Comparison of ENCODE assay signal across 16 cellular contexts in genomic region chr1:232725303-232726047, GRCh38.
DNase-seq lines count a peak whose midpoint lies in the region; ATAC-seq, FAIRE-seq and TF ChIP-seq lines count a peak whose summit lies in the region.
"Had no signal": no experiment of that assay in that cellular context is flagged by ENCODE, and none has a peak within 500 bp of the region (broad histone marks: within the 10 kb centered on the region; RNA-seq: fewer than 3 reads in every experiment).

No MANE protein-coding gene starts in this region.

- DNase-seq in DND-41 (no peak), H7 (peak; percentile 28), RKO (ENCODE audit: low spot score) (peak; percentile 3), HepG2 (ENCODE audit: low spot score) (no peak), MM.1S (no peak), SKM-1 treated with dmso at 0.1 percent for 144 hours (lab: John Stamatoyannopoulos, UW; ENCODE audit: unreplicated experiment) (no peak)
- DNase-seq: activated T-cell treated with anti-CD3 and anti-CD28 coated beads, Interleukin-2, amount 50 U/mL, for 72 hours; CD8-positive, alpha-beta T cell; lower lobe of right lung; NCI-H1048; NCI-H446 treated with DMSO at 0.1 percent for 48 hours; SIG-M5; small intestine had no signal

- no peak for TF ChIP-seq POLR2A in HepG2 (IDR thresholded peaks at IDR 0.05; ENCODE audit: insufficient read depth in 1 of 2, low read depth in 2 of 2, low read length in 2 of 2)

- no peaks in the 10 kb centered on the region for H3F3A ChIP-seq in MM.1S (ENCODE audit: insufficient read depth, low read length)

- POLR2A ChIA-PET in HepG2 (lab: Yijun Ruan, JAX) = no interaction called here

- H3K4me1 ChIP-seq in DND-41 (ENCODE audit: insufficient read depth, low read length) (peaks cover 12% of the 10 kb centered on the region), HepG2 (ENCODE audit: insufficient read depth, low read length) (no peaks in the 10 kb centered on the region), MM.1S (ENCODE audit: low read length) (no peaks in the 10 kb centered on the region)
- H3K4me1 ChIP-seq: lower lobe of right lung had no signal

- intact Hi-C loops in HepG2 (cut with micrococcal nuclease; ENCODE audit: unreplicated experiment) = no loop called here

- no TSS peak for BruUV-seq in HepG2 (replicated peaks; lab: Mats Ljungman, UMichigan)

- 62% methylated on average over 5 of the region's 6 CpGs for WGBS in HepG2 (ENCODE audit: low lambda C conversion rate)

- H3K4me3 ChIP-seq in DND-41 (ENCODE audit: low read depth in 1 of 2, low read length in 2 of 2) = no peak overlapping the region
- H3K4me3 ChIP-seq in H7 (ENCODE audit: insufficient read depth, low read depth, low read length) = no peak overlapping the region
- no peak overlapping the region for H3K4me3 ChIP-seq in HepG2 (replicated peaks in 1 of 3; ENCODE audit: insufficient read depth in 1 of 3, low read depth in 2 of 3, low read length in 3 of 3)
- H3K4me3 ChIP-seq in MM.1S (ENCODE audit: low read length) = no peak overlapping the region
- H3K4me3 ChIP-seq: lower lobe of right lung, suprapubic skin had no signal

- H3K9me3 ChIP-seq in DND-41 (ENCODE audit: insufficient read depth, low read length, severe bottlenecking) = no peaks in the 10 kb centered on the region
- H3K9me3 ChIP-seq in HepG2 (ENCODE audit: low read length) = no peaks in the 10 kb centered on the region
- H3K9me3 ChIP-seq in MM.1S (replicated peaks; ENCODE audit: insufficient read depth, low read length) = no peaks in the 10 kb centered on the region
- H3K9me3 ChIP-seq: lower lobe of right lung, suprapubic skin had no signal

- no peak overlapping the region for H2AFZ ChIP-seq in DND-41 (ENCODE audit: low read depth, low read length)
- H2AFZ ChIP-seq in HepG2 (ENCODE audit: low read length) = no peak overlapping the region
- H2AFZ ChIP-seq in MM.1S (ENCODE audit: low read length) = no peak overlapping the region

- H3K27me3 ChIP-seq in DND-41 (ENCODE audit: insufficient read depth, low read length, poor library complexity) (no peaks in the 10 kb centered on the region), H7 (ENCODE audit: control insufficient read depth, insufficient read depth, low read length) (no peaks in the 10 kb centered on the region), HepG2 (ENCODE audit: control insufficient read depth in 1 of 2, insufficient read depth in 2 of 2, low read length in 2 of 2) (no peaks in the 10 kb centered on the region), MM.1S (replicated peaks; ENCODE audit: insufficient read depth, low read length) (no peaks in the 10 kb centered on the region)
- H3K27me3 ChIP-seq: suprapubic skin had no signal

- TF ChIP-seq EP300 in HepG2 (IDR thresholded peaks at IDR 0.05; ENCODE audit: low read depth in 2 of 2, low read length in 2 of 2) = no peak
- no peak for TF ChIP-seq EP300 in HepG2 (CRISPR knock-in tag; IDR thresholded peaks at IDR 0.05; ENCODE audit: borderline replicate concordance)

- H4K20me1 ChIP-seq in DND-41 (ENCODE audit: insufficient read depth, low read length) = no peaks in the 10 kb centered on the region
- H4K20me1 ChIP-seq in HepG2 (ENCODE audit: insufficient read depth, low read length) = no peaks in the 10 kb centered on the region
- H4K20me1 ChIP-seq in MM.1S (ENCODE audit: insufficient read depth, low read length) = no peaks in the 10 kb centered on the region

- H3K4me2 ChIP-seq in DND-41 (ENCODE audit: insufficient read depth, low read length) = no peak overlapping the region
- no peak overlapping the region for H3K4me2 ChIP-seq in HepG2 (ENCODE audit: low read depth, low read length)
- no peak overlapping the region for H3K4me2 ChIP-seq in MM.1S (ENCODE audit: low read depth, low read length)

- H3K9me2 ChIP-seq in MM.1S (replicated peaks; ENCODE audit: insufficient read depth, low read length) = no peaks in the 10 kb centered on the region

- CTCF ChIA-PET in HepG2 (lab: Yijun Ruan, JAX; ENCODE audit: low intra/inter-chr PET ratio, low total read pairs) = no interaction called here

- H3K27ac ChIP-seq in DND-41 (ENCODE audit: low read length) (no peak overlapping the region), HepG2 (ENCODE audit: extremely low read length, insufficient read depth, low read length) (no peak overlapping the region), MM.1S (ENCODE audit: low read length) (no peak overlapping the region)
- H3K27ac ChIP-seq: lower lobe of right lung, suprapubic skin had no signal

- FAIRE-seq in HepG2 (lab: Jason Lieb, UNC) = no peak
- FAIRE-seq: small intestine had no signal

- no peaks in the 10 kb centered on the region for H3K36me3 ChIP-seq in DND-41 (ENCODE audit: insufficient read depth, low read length)
- H3K36me3 ChIP-seq in H7 (replicated peaks; ENCODE audit: control insufficient read depth, insufficient read depth, low read length) = no peaks in the 10 kb centered on the region
- no peaks in the 10 kb centered on the region for H3K36me3 ChIP-seq in HepG2 (replicated peaks in 1 of 2; ENCODE audit: control insufficient read depth in 1 of 2, insufficient read depth in 2 of 2, low read length in 2 of 2)
- H3K36me3 ChIP-seq in MM.1S (replicated peaks; ENCODE audit: insufficient read depth, low read length) = no peaks in the 10 kb centered on the region
- H3K36me3 ChIP-seq: lower lobe of right lung, suprapubic skin had no signal

- no peak overlapping the region for H3K9ac ChIP-seq in DND-41 (ENCODE audit: low read depth, low read length)
- H3K9ac ChIP-seq in HepG2 (ENCODE audit: insufficient read depth, low read depth, low read length) = no peak overlapping the region
- H3K9ac ChIP-seq in MM.1S (ENCODE audit: low read length) = no peak overlapping the region

- H3K79me2 ChIP-seq in DND-41 (ENCODE audit: insufficient read depth, low read length) (no peaks in the 10 kb centered on the region), HepG2 (ENCODE audit: insufficient read depth, low read length) (no peaks in the 10 kb centered on the region), MM.1S (ENCODE audit: low read length) (no peaks in the 10 kb centered on the region)

- TF ChIP-seq RAD21 in HepG2 (CRISPR knock-in tag; IDR thresholded peaks at IDR 0.05) = no peak

- in situ Hi-C loops in HepG2 (cut with HindIII; ENCODE audit: extremely low pct_ligation_motif_present, low pct_unique_long_range_greater_than_20kb) = no loop called here

- ATAC-seq in DND-41 (ENCODE audit: insufficient read depth, low read depth) = peak; percentile 69
- peak; percentile 62; the same call in 2 of the 3 replicates for ATAC-seq in HepG2
- ATAC-seq in HG02759 (IDR thresholded peaks at IDR 0.05; ENCODE audit: unreplicated experiment) = no peak
- no peak for ATAC-seq in GM21381 (IDR thresholded peaks at IDR 0.05; ENCODE audit: unreplicated experiment)
- ATAC-seq: CD8-positive, alpha-beta T cell; lower lobe of right lung had no signal

- TF ChIP-seq CTCF in DND-41 (IDR thresholded peaks at IDR 0.05; ENCODE audit: borderline replicate concordance, extremely low read depth, low read length, poor library complexity, severe bottlenecking) (peak; percentile 24), HepG2 (CRISPR knock-in tag; IDR thresholded peaks at IDR 0.05) (no peak), MM.1S (IDR thresholded peaks at IDR 0.05; ENCODE audit: low read length) (no peak)

TF ChIP-seq in HepG2, 621 proteins besides CTCF, POLR2A, EP300 and RAD21:
- TF ChIP-seq, protein P1, sequence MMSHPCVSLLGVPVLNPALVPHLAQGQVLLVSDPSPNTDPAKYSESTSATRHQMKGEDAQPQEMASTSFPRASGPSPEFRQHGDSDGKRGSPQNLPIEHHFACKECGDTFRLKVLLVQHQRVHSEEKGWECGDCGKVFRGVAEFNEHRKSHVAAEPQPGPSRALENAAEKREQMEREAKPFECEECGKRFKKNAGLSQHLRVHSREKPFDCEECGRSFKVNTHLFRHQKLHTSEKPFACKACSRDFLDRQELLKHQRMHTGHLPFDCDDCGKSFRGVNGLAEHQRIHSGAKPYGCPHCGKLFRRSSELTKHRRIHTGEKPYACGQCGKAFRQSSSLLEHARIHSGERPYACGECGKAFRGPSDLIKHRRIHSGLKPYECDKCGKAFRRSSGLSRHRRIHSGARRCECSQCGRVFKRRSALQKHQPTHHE (CRISPR knock-in tag; IDR thresholded peaks at IDR 0.05; ENCODE audit: borderline replicate concordance) = no peak
- TF ChIP-seq SIN3B (IDR thresholded peaks at IDR 0.05; ENCODE audit: low read length) = no peak
- TF ChIP-seq ZNF282 (IDR thresholded peaks at IDR 0.05; ENCODE audit: partially characterized antibody) = no peak
- no peak for TF ChIP-seq POLR2AphosphoS2 (IDR thresholded peaks at IDR 0.05; ENCODE audit: low read depth, low read length)
- TF ChIP-seq, protein P2, sequence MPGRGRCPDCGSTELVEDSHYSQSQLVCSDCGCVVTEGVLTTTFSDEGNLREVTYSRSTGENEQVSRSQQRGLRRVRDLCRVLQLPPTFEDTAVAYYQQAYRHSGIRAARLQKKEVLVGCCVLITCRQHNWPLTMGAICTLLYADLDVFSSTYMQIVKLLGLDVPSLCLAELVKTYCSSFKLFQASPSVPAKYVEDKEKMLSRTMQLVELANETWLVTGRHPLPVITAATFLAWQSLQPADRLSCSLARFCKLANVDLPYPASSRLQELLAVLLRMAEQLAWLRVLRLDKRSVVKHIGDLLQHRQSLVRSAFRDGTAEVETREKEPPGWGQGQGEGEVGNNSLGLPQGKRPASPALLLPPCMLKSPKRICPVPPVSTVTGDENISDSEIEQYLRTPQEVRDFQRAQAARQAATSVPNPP (CRISPR knock-in tag; IDR thresholded peaks at IDR 0.05) = no peak
- no peak for TF ChIP-seq U2AF2 (IDR thresholded peaks at IDR 0.05; ENCODE audit: low read depth, low read length)
- TF ChIP-seq HNRNPK (IDR thresholded peaks at IDR 0.05; ENCODE audit: low read depth, low read length, poor library complexity, severe bottlenecking) = peak; percentile 90
- TF ChIP-seq PCBP1 (IDR thresholded peaks at IDR 0.05; ENCODE audit: borderline replicate concordance, low read depth, low read length) = peak; percentile 95
- no peak for TF ChIP-seq SP4 (CRISPR knock-in tag; IDR thresholded peaks at IDR 0.05)
- no peak for TF ChIP-seq ZNF615 (CRISPR knock-in tag; IDR thresholded peaks at IDR 0.05; ENCODE audit: borderline replicate concordance)
TF ChIP-seq in HepG2: peak in this region for 2.

Comparison
In these comparisons a context has a peak if more than half of its experiments do, and no peak if none do; other contexts are left out.
1. ATAC-seq: peak in DND-41 (single experiment) and HepG2 (single experiment); none in HG02759 (single experiment) and GM21381 (single experiment).
2. DNase-seq: peak in H7 (single experiment) and RKO (single experiment); none in DND-41 (single experiment), HepG2 (single experiment), MM.1S (single experiment) and SKM-1 treated with dmso at 0.1 percent for 144 hours (single experiment).